Comparison of ENCODE assay signal across 9 cellular contexts in the genomic region with DNA sequence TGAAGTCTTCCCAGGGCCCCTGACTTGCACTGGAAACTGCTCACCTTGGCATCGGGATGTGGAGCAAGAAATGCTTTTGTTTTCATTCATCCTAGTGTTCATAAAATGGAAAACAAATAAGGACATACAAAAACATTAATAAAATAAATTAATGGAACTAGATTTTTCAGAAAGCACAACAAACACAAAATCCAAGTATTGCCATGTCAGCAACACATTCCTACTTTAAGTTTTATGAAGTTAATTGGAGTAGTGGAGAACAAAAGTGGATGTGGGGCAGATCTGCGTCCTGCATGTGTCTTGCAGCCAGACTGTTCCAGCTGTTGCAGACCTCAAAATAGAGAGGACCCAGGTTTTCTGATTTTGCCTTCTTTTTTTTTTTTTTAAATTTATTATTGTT. TPM values are rescaled to one million over a fixed set of nuclear protein-coding genes. Genes with fewer than 3 reads are reported as not detected.
DNase-seq lines count a peak whose midpoint lies in the region; ATAC-seq, FAIRE-seq and TF ChIP-seq lines count a peak whose summit lies in the region.
"Had no signal": no experiment of that assay in that cellular context is flagged by ENCODE, and none has a peak within 500 bp of the region (broad histone marks: within the 10 kb centered on the region; RNA-seq: fewer than 3 reads in every experiment).

No MANE protein-coding gene starts in this region.

- H3K4me2 ChIP-seq in BLaER1 = peak overlapping the region; percentile 94

- no peaks in the 10 kb centered on the region for H3K9me3 Mint-ChIP-seq in IgD-negative memory B cell
- H3K9me3 Mint-ChIP-seq in naive B cell = peaks cover 0 to 3% (median 0%) of the 10 kb centered on the region in 7 donors

- no peak overlapping the region for H3K27ac Mint-ChIP-seq in IgD-negative memory B cell
- H3K27ac Mint-ChIP-seq in naive B cell = no peak overlapping the region

- no peak overlapping the region for H3K9ac ChIP-seq in BLaER1

- H3K4me1 Mint-ChIP-seq in IgD-negative memory B cell = peaks cover 0 to 5% (median 0%) of the 10 kb centered on the region in 3 donors
- H3K4me1 Mint-ChIP-seq in naive B cell = peaks cover 4 to 11% (median 10%) of the 10 kb centered on the region in 3 donors

- TF ChIP-seq EP300 in sigmoid colon (IDR thresholded peaks at IDR 0.05) = no peak

- H3K9me3 ChIP-seq in BLaER1 (no peaks in the 10 kb centered on the region), sigmoid colon (no peaks in the 10 kb centered on the region)

- no peak for DNase-seq in bronchial epithelial cell (ENCODE audit: low read depth)
- DNase-seq in naive B cell = no peak
- DNase-seq in stimulated activated CD8-positive, alpha-beta memory T cell treated with anti-CD3 and anti-CD28 coated beads, Interleukin-4, amount 100 ng/mL, for 48 hours = no peak
- no peak for DNase-seq in sigmoid colon
- DNase-seq: activated CD4-positive, alpha-beta T cell treated with anti-CD3 and anti-CD28 coated beads for 4 hours had no signal

- no peak for ATAC-seq in naive B cell (ENCODE audit: low read depth in 2 of 2)
- no peak for ATAC-seq in HG02840 (IDR thresholded peaks at IDR 0.05; ENCODE audit: low FRiP score, unreplicated experiment)
- ATAC-seq in GM21576 (IDR thresholded peaks at IDR 0.05; ENCODE audit: unreplicated experiment) = no peak

- 49 to 68% methylated on average over 2 of the region's 2 CpGs for WGBS in sigmoid colon, 2 donors

- peak overlapping the region; percentile 74 for H3K4me3 ChIP-seq in BLaER1
- H3K4me3 ChIP-seq in bronchial epithelial cell (ENCODE audit: low read depth, low read length) = peak overlapping the region; percentile 56
- H3K4me3 ChIP-seq in sigmoid colon = peak overlapping the region in 1 of 4 donors; percentile 45

- intact Hi-C loops in sigmoid colon (cut with DNase I) = no loop called here

- H3K4me1 ChIP-seq in BLaER1 (peaks cover 24% of the 10 kb centered on the region), sigmoid colon (peaks cover 0 to 16% (median 14%) of the 10 kb centered on the region in 4 donors)

- H4K20me1 ChIP-seq in BLaER1 = no peaks in the 10 kb centered on the region

- H3K27me3 Mint-ChIP-seq in IgD-negative memory B cell (peaks cover 23% of the 10 kb centered on the region), naive B cell (peaks cover 5 to 33% (median 32%) of the 10 kb centered on the region in 3 donors)

- H3K27ac ChIP-seq in BLaER1 (no peak overlapping the region), sigmoid colon (no peak overlapping the region)

- no peak for TF ChIP-seq POLR2A in sigmoid colon (IDR thresholded peaks at IDR 0.05)

- H3K36me3 ChIP-seq in BLaER1 = peaks cover 7% of the 10 kb centered on the region
- peaks cover 1% of the 10 kb centered on the region for H3K36me3 ChIP-seq in bronchial epithelial cell (ENCODE audit: control insufficient read depth, insufficient read depth, low read length)
- H3K36me3 ChIP-seq in sigmoid colon = peaks cover 0 to 18% (median 4%) of the 10 kb centered on the region in 4 donors

- H3K27me3 ChIP-seq in BLaER1 (peaks cover 28% of the 10 kb centered on the region), bronchial epithelial cell (ENCODE audit: control insufficient read depth, insufficient read depth, low read length) (no peaks in the 10 kb centered on the region), sigmoid colon (peaks cover 0 to 36% (median 14%) of the 10 kb centered on the region in 3 donors)

- TF ChIP-seq CTCF in bronchial epithelial cell (IDR thresholded peaks at IDR 0.05; ENCODE audit: insufficient read depth, low read length, severe bottlenecking) (no peak), sigmoid colon (IDR thresholded peaks at IDR 0.05) (no peak)

- FAIRE-seq in bronchial epithelial cell (lab: Jason Lieb, UNC) = no peak

- H3K4me3 Mint-ChIP-seq in IgD-negative memory B cell = peak overlapping the region in 3 of 4 donors; percentile 7 to 64 (median 47)
- peak overlapping the region; percentile 42 to 86 (median 74) for H3K4me3 Mint-ChIP-seq in naive B cell

- H3K36me3 Mint-ChIP-seq in IgD-negative memory B cell (peaks cover 7% of the 10 kb centered on the region), naive B cell (peaks cover 8 to 9% of the 10 kb centered on the region in 2 donors)

RNA-seq across cellular contexts. Expression of a gene that starts 32.9 kb away (rescaled TPM):
- polyA plus RNA-seq in IgD-negative memory B cell = 108 TPM
- total RNA-seq in bronchial epithelial cell = 112 and 154 TPM in 2 replicates
- polyA plus RNA-seq in naive B cell (ENCODE audit: low read depth in 6 of 6) = 100 to 1,000 TPM; 101 to 156 (median 115) TPM
- total RNA-seq in sigmoid colon = 100 to 1,000 TPM in 3 of 4 donors, 10 to 100 TPM in 1; 85.7 to 128 (median 109) TPM
- polyA plus RNA-seq in sigmoid colon = 10 to 100 TPM; 68.0 to 96.1 (median 90.4) TPM
